16 cellular contexts compared by ENCODE assay signal in genomic region chr10:24494777-24495176, GRCh38.
DNase-seq lines count a peak whose midpoint lies in the region; TF ChIP-seq lines count a peak whose summit lies in the region.
"Had no signal": no experiment of that assay in that cellular context is flagged by ENCODE, and none has a peak within 500 bp of the region (broad histone marks: within the 10 kb centered on the region; RNA-seq: fewer than 3 reads in every experiment).

No MANE protein-coding gene starts in this region.

- H3K4me3 ChIP-seq in HUES64 (ENCODE audit: low read length) (no peak overlapping the region), colonic mucosa (no peak overlapping the region), A673 (ENCODE audit: low read depth, low read length, poor library complexity, severe bottlenecking) (no peak overlapping the region)
- H3K4me3 ChIP-seq: BLaER1, GM12878, HAP-1 had no signal

- H3K27me3 ChIP-seq in HUES64 (ENCODE audit: insufficient read depth, low read length), result no peaks in the 10 kb centered on the region
- no peaks in the 10 kb centered on the region for H3K27me3 ChIP-seq in colonic mucosa
- H3K27me3 ChIP-seq in A673 (replicated peaks; ENCODE audit: insufficient read depth, low read depth, low read length, poor library complexity), result no peaks in the 10 kb centered on the region
- H3K27me3 ChIP-seq: BLaER1 had no signal

- no peak overlapping the region for H3K9ac ChIP-seq in HUES64 (ENCODE audit: low read depth, low read length)
- no peak overlapping the region for H3K9ac ChIP-seq in colonic mucosa (ENCODE audit: low read depth in 2 of 2, low read length in 2 of 2)
- H3K9ac ChIP-seq: BLaER1 had no signal

- peaks cover 9% of the 10 kb centered on the region; the same call in 1 of the 2 replicates for H3K36me3 ChIP-seq in HUES64 (ENCODE audit: insufficient read depth, low read length)
- H3K36me3 ChIP-seq in colonic mucosa, result no peaks in the 10 kb centered on the region
- H3K36me3 ChIP-seq in A673 (ENCODE audit: insufficient read depth, low read length, poor library complexity, severe bottlenecking), result peaks cover 46% of the 10 kb centered on the region
- H3K36me3 ChIP-seq: BLaER1, HAP-1 had no signal

- TF ChIP-seq CTCF in C4-2B (conservative IDR thresholded peaks at IDR 0.05) (no peak), colonic mucosa (IDR thresholded peaks at IDR 0.05) (no peak), A673 (conservative IDR thresholded peaks at IDR 0.05; ENCODE audit: low read depth, low read length) (no peak)

- WGBS in HUES64, result 94% methylated on average over 6 of the region's 6 CpGs

- CTCF ChIA-PET in A673 (lab: Charles Lee), result no interaction called here

- peaks cover 15% of the 10 kb centered on the region; the same call in 1 of the 2 replicates for H3K4me1 ChIP-seq in HUES64 (ENCODE audit: insufficient read depth, low read length)
- H3K4me1 ChIP-seq in colonic mucosa, result no peaks in the 10 kb centered on the region
- peaks cover 3% of the 10 kb centered on the region for H3K4me1 ChIP-seq in A673 (ENCODE audit: insufficient read depth, low read length, poor library complexity, severe bottlenecking)
- H3K4me1 ChIP-seq: BLaER1 had no signal

- POLR2A ChIA-PET in A673 (lab: Charles Lee; ENCODE audit: low non-redundant PET), result no interaction called here

- intact Hi-C loops in colonic mucosa (cut with DNase I), result no loop called here
- intact Hi-C loops in A673 (cut with micrococcal nuclease; ENCODE audit: unreplicated experiment), result no loop called here

- no TSS peak for BruUV-seq in A673 (replicated peaks; lab: Mats Ljungman, UMichigan)

- DNase-seq in colonic mucosa (no peak), iPS-NIHi11 (ENCODE audit: low spot score) (peak; percentile 27), GM03348 (ENCODE audit: low spot score) (no peak), NCI-H524 treated with DMSO at 0.1 percent for 48 hours (lab: John Stamatoyannopoulos, UW) (no peak), NCI-H2227 treated with DMSO at 0.1 percent for 48 hours (lab: John Stamatoyannopoulos, UW) (no peak), A673 (ENCODE audit: low spot score) (no peak)
- DNase-seq: AML-193; Calu3; CD4-positive, CD25-positive, alpha-beta regulatory T cell; DMS 273 treated with DMSO at 0.1 percent for 48 hours had no signal

- H3K9me3 ChIP-seq in HUES64 (ENCODE audit: insufficient read depth, low read depth, low read length) (no peaks in the 10 kb centered on the region), colonic mucosa (no peaks in the 10 kb centered on the region), A673 (ENCODE audit: low read depth, low read length, poor library complexity, severe bottlenecking) (no peaks in the 10 kb centered on the region)
- H3K9me3 ChIP-seq: BLaER1, HAP-1 had no signal

- H3K27ac ChIP-seq in C4-2B, result peak overlapping the region; percentile 88
- 0 out of 2 replicates have a peak overlapping the region, but pooled peaks have one; percentile 12 for H3K27ac ChIP-seq in HUES64 (ENCODE audit: low read depth, low read length)
- peak overlapping the region; percentile 70 for H3K27ac ChIP-seq in colonic mucosa
- no peak overlapping the region for H3K27ac ChIP-seq in A673 (ENCODE audit: low read depth, low read length, poor library complexity, severe bottlenecking)
- H3K27ac ChIP-seq: 22Rv1, BLaER1 had no signal
